In genomic region chr10:34235164-34235832, GRCh38 we compare ENCODE assay signal across 15 cellular contexts.
DNase-seq lines count a peak whose midpoint lies in the region; ATAC-seq lines count a peak whose summit lies in the region.
"Had no signal": no experiment of that assay in that cellular context is flagged by ENCODE, and none has a peak within 500 bp of the region (broad histone marks: within the 10 kb centered on the region; RNA-seq: fewer than 3 reads in every experiment).

No MANE protein-coding gene starts in this region.

- DNase-seq in Daoy (ENCODE audit: low read depth) (peak; percentile 72), M059J (ENCODE audit: low read depth) (peak; percentile 80), SHP77 treated with DMSO at 0.1 percent for 48 hours (lab: John Stamatoyannopoulos, UW) (peak; percentile 18), iPS-NIHi11 (ENCODE audit: low spot score) (peak; percentile 23), UCSD-AML1 (lab: John Stamatoyannopoulos, UW; ENCODE audit: unreplicated experiment) (no peak)
- DNase-seq in NK-92 treated with Interleukin-12 subunit alpha and Interleukin-12 subunit beta, amount 100 ng/mL, for 24 hours (lab: John Stamatoyannopoulos, UW) = no peak
- DNase-seq: activated CD4-positive, CD25-positive, alpha-beta regulatory T cell treated with anti-CD3 and anti-CD28 coated beads, Interleukin-2, amount 50 U/mL, for 72 hours; mesendoderm; NCI-H524; stimulated activated CD4-positive, alpha-beta T cell treated with anti-CD3 and anti-CD28 coated beads, Interleukin-4, amount 100 ng/mL, for 24 hours; stimulated activated naive CD8-positive, alpha-beta T cell treated with anti-CD3 and anti-CD28 coated beads, Interleukin-15, Interleukin-2, amounts not matched to agents 100 U/mL and 50 U/mL, for 24 hours had no signal

- no peak for ATAC-seq in activated CD4-positive, CD25-positive, alpha-beta regulatory T cell treated with anti-CD3 and anti-CD28 coated beads, Interleukin-2, amount 50 U/mL, for 24 hours
- ATAC-seq in GM18502 (IDR thresholded peaks at IDR 0.05; ENCODE audit: poor library complexity, unreplicated experiment) = no peak
- ATAC-seq: HCT116; SK-N-SH treated with all-trans-retinoic acid at 6 μM for 48 hours; stimulated activated naive CD8-positive, alpha-beta T cell treated with anti-CD3 and anti-CD28 coated beads, Interleukin-15, Interleukin-2, amounts not matched to agents 100 U/mL and 50 U/mL, for 24 hours had no signal

Comparison
In these comparisons a context has a peak if more than half of its experiments do, and no peak if none do; other contexts are left out.
1. DNase-seq: peak in Daoy (single experiment), M059J (single experiment), SHP77 treated with DMSO at 0.1 percent for 48 hours (single experiment) and iPS-NIHi11 (single experiment); none in UCSD-AML1 (single experiment) and NK-92 treated with Interleukin-12 subunit alpha and Interleukin-12 subunit beta, amount 100 ng/mL, for 24 hours (single experiment).